Comparison of ENCODE assay signal across 1 cellular context in genomic region chr16:67173808-67174705, GRCh38.
TF ChIP-seq lines count a peak whose summit lies in the region.

No MANE protein-coding gene starts in this region.

TF ChIP-seq in HepG2, 621 proteins besides CTCF, POLR2A, EP300 and RAD21 (continued from another document):
- peak; percentile 85; the same call in 1 of the 2 replicates for TF ChIP-seq ZBTB20 (CRISPR knock-in tag; IDR thresholded peaks at IDR 0.05; ENCODE audit: borderline replicate concordance, low read depth)
- TF ChIP-seq HDAC6 (IDR thresholded peaks at IDR 0.05; ENCODE audit: low read depth, low read length), result no peak
- TF ChIP-seq MNT (IDR thresholded peaks at IDR 0.05), result no peak
- TF ChIP-seq, protein P1, sequence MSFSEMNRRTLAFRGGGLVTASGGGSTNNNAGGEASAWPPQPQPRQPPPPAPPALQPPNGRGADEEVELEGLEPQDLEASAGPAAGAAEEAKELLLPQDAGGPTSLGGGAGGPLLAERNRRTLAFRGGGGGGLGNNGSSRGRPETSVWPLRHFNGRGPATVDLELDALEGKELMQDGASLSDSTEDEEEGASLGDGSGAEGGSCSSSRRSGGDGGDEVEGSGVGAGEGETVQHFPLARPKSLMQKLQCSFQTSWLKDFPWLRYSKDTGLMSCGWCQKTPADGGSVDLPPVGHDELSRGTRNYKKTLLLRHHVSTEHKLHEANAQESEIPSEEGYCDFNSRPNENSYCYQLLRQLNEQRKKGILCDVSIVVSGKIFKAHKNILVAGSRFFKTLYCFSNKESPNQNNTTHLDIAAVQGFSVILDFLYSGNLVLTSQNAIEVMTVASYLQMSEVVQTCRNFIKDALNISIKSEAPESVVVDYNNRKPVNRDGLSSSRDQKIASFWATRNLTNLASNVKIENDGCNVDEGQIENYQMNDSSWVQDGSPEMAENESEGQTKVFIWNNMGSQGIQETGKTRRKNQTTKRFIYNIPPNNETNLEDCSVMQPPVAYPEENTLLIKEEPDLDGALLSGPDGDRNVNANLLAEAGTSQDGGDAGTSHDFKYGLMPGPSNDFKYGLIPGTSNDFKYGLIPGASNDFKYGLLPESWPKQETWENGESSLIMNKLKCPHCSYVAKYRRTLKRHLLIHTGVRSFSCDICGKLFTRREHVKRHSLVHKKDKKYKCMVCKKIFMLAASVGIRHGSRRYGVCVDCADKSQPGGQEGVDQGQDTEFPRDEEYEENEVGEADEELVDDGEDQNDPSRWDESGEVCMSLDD (CRISPR knock-in tag; IDR thresholded peaks at IDR 0.05; ENCODE audit: borderline replicate concordance), result no peak
- TF ChIP-seq MAZ (IDR thresholded peaks at IDR 0.05; ENCODE audit: borderline replicate concordance, low read depth, low read length), result no peak
- peak; percentile 86 for TF ChIP-seq MAZ (CRISPR knock-in tag; IDR thresholded peaks at IDR 0.05; ENCODE audit: low read depth)
- peak; percentile 89 for TF ChIP-seq ZSCAN25 (CRISPR knock-in tag; IDR thresholded peaks at IDR 0.05)
- TF ChIP-seq PRDM10 (CRISPR knock-in tag; IDR thresholded peaks at IDR 0.05; ENCODE audit: low read depth), result peak; percentile 22; the same call in 1 of the 2 replicates
- TF ChIP-seq NFIB (CRISPR knock-in tag; IDR thresholded peaks at IDR 0.05; ENCODE audit: borderline replicate concordance), result no peak
- peak; percentile 51 for TF ChIP-seq FOXO1 (CRISPR knock-in tag; IDR thresholded peaks at IDR 0.05)
- TF ChIP-seq ETV6 (CRISPR knock-in tag; conservative IDR thresholded peaks at IDR 0.05), result no peak; the same call in 1 of the 2 replicates
